ENCODE assay signal across 20 cellular contexts in genomic region chr2:4992226-4992625, GRCh38.
A peak's percentile ranks its signal among the peaks of the same experiment; 100 is the strongest.
DNase-seq lines count a peak whose midpoint lies in the region; ATAC-seq and TF ChIP-seq lines count a peak whose summit lies in the region.
"Had no signal": no experiment of that assay in that cellular context is flagged by ENCODE, and none has a peak within 500 bp of the region (broad histone marks: within the 10 kb centered on the region; RNA-seq: fewer than 3 reads in every experiment).

No MANE protein-coding gene starts in this region.

- in situ Hi-C loops in HAP-1 (cut with MboI; ENCODE audit: low sequenced_read_pairs): no loop called here

- no peaks in the 10 kb centered on the region for H3K36me3 Mint-ChIP-seq in activated CD8-positive, alpha-beta T cell treated with anti-CD3 and anti-CD28 coated beads, Interleukin-2, amount 10 ng/mL, durations not matched to agents 7 days and 5 days (ENCODE audit: low read depth)
- H3K36me3 Mint-ChIP-seq: brain; CD4-positive, alpha-beta memory T cell had no signal

- H3K9me3 ChIP-seq in RWPE2 (ENCODE audit: severe bottlenecking) (no peaks in the 10 kb centered on the region), HAP-1 (no peaks in the 10 kb centered on the region)
- H3K9me3 ChIP-seq: right lobe of liver, tibial artery had no signal

- no peak overlapping the region for H3K4me3 ChIP-seq in RWPE2 (ENCODE audit: severe bottlenecking)
- H3K4me3 ChIP-seq in kidney epithelial cell (ENCODE audit: low read depth, low read length): no peak overlapping the region
- no peak overlapping the region for H3K4me3 ChIP-seq in HAP-1
- H3K4me3 ChIP-seq: right lobe of liver, tibial artery had no signal

- ATAC-seq in RWPE2 (ENCODE audit: low read depth): peak; percentile 50; the same call in 1 of the 3 replicates
- ATAC-seq in HG02885 (IDR thresholded peaks at IDR 0.05; ENCODE audit: poor library complexity, unreplicated experiment): no peak
- no peak for ATAC-seq in activated CD8-positive, alpha-beta T cell treated with anti-CD3 and anti-CD28 coated beads, Interleukin-2, amount 10 ng/mL, durations not matched to agents 7 days and 5 days
- ATAC-seq: right lobe of liver, WTC11 had no signal

- H3K27me3 Mint-ChIP-seq in activated CD8-positive, alpha-beta T cell treated with anti-CD3 and anti-CD28 coated beads, Interleukin-2, amount 10 ng/mL, durations not matched to agents 7 days and 5 days (ENCODE audit: low read depth): no peaks in the 10 kb centered on the region
- H3K27me3 Mint-ChIP-seq: brain; CD4-positive, alpha-beta memory T cell had no signal

- peak; percentile 1 for DNase-seq in DMS 273 (lab: John Stamatoyannopoulos, UW; ENCODE audit: unreplicated experiment)
- no peak for DNase-seq in DMS 273 treated with DMSO at 0.1 percent for 48 hours (lab: John Stamatoyannopoulos, UW)
- peak; percentile 44 to 74 (median 52) for DNase-seq in NCI-H1417 (lab: John Stamatoyannopoulos, UW)
- no peak for DNase-seq in RWPE2 (ENCODE audit: low spot score)
- no peak for DNase-seq in kidney epithelial cell (ENCODE audit: low read depth)
- no peak for DNase-seq in HAP-1 (ENCODE audit: low spot score in 2 of 2)
- DNase-seq in activated CD8-positive, alpha-beta T cell treated with anti-CD3 and anti-CD28 coated beads, Interleukin-2, amount 10 ng/mL, durations not matched to agents 7 days and 5 days: no peak
- DNase-seq: 8988T; activated gamma-delta T cell; CD4-positive, alpha-beta memory T cell; GF-D8; MV-4-11; nephron progenitor cell; right lobe of liver; stimulated activated CD4-positive, alpha-beta T cell treated with anti-CD3 and anti-CD28 coated beads, Interleukin-2, amount 100 ng/mL, for 48 hours; SW 1271; tibial artery had no signal

- no peak overlapping the region for H3K27ac ChIP-seq in RWPE2 (ENCODE audit: poor library complexity, severe bottlenecking)
- H3K27ac ChIP-seq: right lobe of liver, tibial artery had no signal

- H3K27me3 ChIP-seq in RWPE2 (ENCODE audit: insufficient read depth, poor library complexity, severe bottlenecking) (no peaks in the 10 kb centered on the region), kidney epithelial cell (ENCODE audit: control insufficient read depth, insufficient read depth, low read length) (no peaks in the 10 kb centered on the region), HAP-1 (ENCODE audit: low read depth) (no peaks in the 10 kb centered on the region)
- H3K27me3 ChIP-seq: right lobe of liver, tibial artery had no signal

- no peak overlapping the region for H3K4me3 Mint-ChIP-seq in activated CD8-positive, alpha-beta T cell treated with anti-CD3 and anti-CD28 coated beads, Interleukin-2, amount 10 ng/mL, durations not matched to agents 7 days and 5 days
- H3K4me3 Mint-ChIP-seq: brain; CD4-positive, alpha-beta memory T cell; nephron progenitor cell; WTC11 had no signal

- H3K36me3 ChIP-seq in RWPE2 (ENCODE audit: low read depth) (no peaks in the 10 kb centered on the region), kidney epithelial cell (ENCODE audit: control insufficient read depth, insufficient read depth, low read length) (no peaks in the 10 kb centered on the region), HAP-1 (replicated peaks) (no peaks in the 10 kb centered on the region)
- H3K36me3 ChIP-seq: right lobe of liver, tibial artery had no signal

- H3K9me3 Mint-ChIP-seq in activated CD8-positive, alpha-beta T cell treated with anti-CD3 and anti-CD28 coated beads, Interleukin-2, amount 10 ng/mL, durations not matched to agents 7 days and 5 days (ENCODE audit: insufficient read depth): no peaks in the 10 kb centered on the region

- TF ChIP-seq CTCF in RWPE2 (IDR thresholded peaks at IDR 0.05; ENCODE audit: poor library complexity, severe bottlenecking): peak; percentile 44
- peak; percentile 38 for TF ChIP-seq CTCF in kidney epithelial cell (IDR thresholded peaks at IDR 0.05; ENCODE audit: insufficient read depth, low read length, poor library complexity, severe bottlenecking)

- POLR2A ChIA-PET in activated CD8-positive, alpha-beta T cell treated with anti-CD3 and anti-CD28 coated beads, Interleukin-2, amount 10 ng/mL, durations not matched to agents 7 days and 5 days (lab: Charles Lee): no interaction called here

- H3K4me1 ChIP-seq in RWPE2 (ENCODE audit: insufficient read depth, poor library complexity, severe bottlenecking) (no peaks in the 10 kb centered on the region), HAP-1 (no peaks in the 10 kb centered on the region)
- H3K4me1 ChIP-seq: right lobe of liver, tibial artery had no signal

- no peak overlapping the region for H3K27ac Mint-ChIP-seq in activated CD8-positive, alpha-beta T cell treated with anti-CD3 and anti-CD28 coated beads, Interleukin-2, amount 10 ng/mL, durations not matched to agents 7 days and 5 days
- H3K27ac Mint-ChIP-seq: brain; CD4-positive, alpha-beta memory T cell; nephron progenitor cell; WTC11 had no signal

- H3K4me1 Mint-ChIP-seq in activated CD8-positive, alpha-beta T cell treated with anti-CD3 and anti-CD28 coated beads, Interleukin-2, amount 10 ng/mL, durations not matched to agents 7 days and 5 days (ENCODE audit: low read depth): no peaks in the 10 kb centered on the region
- H3K4me1 Mint-ChIP-seq: CD4-positive, alpha-beta memory T cell; WTC11 had no signal

- CTCF ChIA-PET in activated CD8-positive, alpha-beta T cell treated with anti-CD3 and anti-CD28 coated beads, Interleukin-2, amount 10 ng/mL, durations not matched to agents 7 days and 5 days (lab: Charles Lee): no interaction called here

Comparison
In these comparisons a context has a peak if more than half of its experiments do, and no peak if none do; other contexts are left out.
1. DNase-seq: peak in DMS 273 (single experiment) and NCI-H1417 (3 of 3); none in DMS 273 treated with DMSO at 0.1 percent for 48 hours (single experiment), RWPE2 (single experiment), kidney epithelial cell (single experiment), HAP-1 (0 of 2) and activated CD8-positive, alpha-beta T cell treated with anti-CD3 and anti-CD28 coated beads, Interleukin-2, amount 10 ng/mL, durations not matched to agents 7 days and 5 days (single experiment).